11 cellular contexts compared by ENCODE assay signal in the genomic region with DNA sequence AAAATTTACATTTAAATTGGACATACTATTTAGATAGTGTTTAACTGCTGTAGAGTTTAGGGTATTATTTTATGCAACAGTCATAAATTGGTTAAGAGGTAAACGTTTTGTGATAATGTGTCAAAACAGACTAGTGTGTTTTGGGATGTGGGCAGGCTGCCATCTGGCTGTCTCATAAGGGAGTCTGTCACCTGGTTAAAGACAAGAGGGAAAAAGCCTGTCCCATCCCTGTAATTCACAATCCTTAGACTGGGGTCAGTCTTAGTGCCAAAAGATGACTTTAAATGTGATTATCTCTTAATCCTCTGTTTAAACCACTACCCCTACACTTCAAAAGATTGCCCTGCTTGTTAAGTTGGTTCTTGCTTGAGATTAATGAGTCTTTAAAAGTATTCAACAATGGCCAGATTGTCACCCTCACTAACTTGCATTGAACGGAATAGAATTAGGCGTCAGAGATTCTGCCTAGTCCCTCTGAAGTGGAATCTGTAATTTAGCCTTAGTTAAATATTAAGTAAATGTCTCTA. TPM values are rescaled to one million over a fixed set of nuclear protein-coding genes. Genes with fewer than 3 reads are reported as not detected.
DNase-seq lines count a peak whose midpoint lies in the region; ATAC-seq and TF ChIP-seq lines count a peak whose summit lies in the region.
"Had no signal": no experiment of that assay in that cellular context is flagged by ENCODE, and none has a peak within 500 bp of the region (broad histone marks: within the 10 kb centered on the region; RNA-seq: fewer than 3 reads in every experiment).

No MANE protein-coding gene starts in this region.

- no peak for TF ChIP-seq CTCF in MCF 10A (IDR thresholded peaks at IDR 0.05; ENCODE audit: unreplicated experiment)
- TF ChIP-seq CTCF in breast epithelium (IDR thresholded peaks at IDR 0.05), result no peak
- TF ChIP-seq CTCF in RWPE2 (IDR thresholded peaks at IDR 0.05; ENCODE audit: poor library complexity, severe bottlenecking), result peak; percentile 18
- peak in 2 of 6 experiments; percentile 9 to 16 for TF ChIP-seq CTCF in thyroid gland (IDR thresholded peaks at IDR 0.05)

- TF ChIP-seq RAD21 in Ishikawa (IDR thresholded peaks at IDR 0.05; ENCODE audit: low read depth), result peak; percentile 28

- H3K4me3 ChIP-seq in breast epithelium (no peak overlapping the region), RWPE2 (ENCODE audit: severe bottlenecking) (no peak overlapping the region), thyroid gland (replicated peaks in 1 of 3) (no peak overlapping the region)

- no peak overlapping the region for H3K4me3 Mint-ChIP-seq in MCF 10A (ENCODE audit: unreplicated experiment)
- H3K4me3 Mint-ChIP-seq: B cell, immature natural killer cell had no signal

- CTCF ChIA-PET in MCF 10A (lab: Yijun Ruan, JAX), result interaction anchor here (2.5 kb wide), 1 partner anchor 166 kb away, joined by 12 read pairs; no protein-coding TSS in a partner anchor

- H3K9me3 ChIP-seq in breast epithelium (no peaks in the 10 kb centered on the region), RWPE2 (ENCODE audit: severe bottlenecking) (no peaks in the 10 kb centered on the region), thyroid gland (no peaks in the 10 kb centered on the region)

- H3K36me3 ChIP-seq in breast epithelium (no peaks in the 10 kb centered on the region), RWPE2 (ENCODE audit: low read depth) (no peaks in the 10 kb centered on the region), thyroid gland (no peaks in the 10 kb centered on the region)

- peaks cover 87% of the 10 kb centered on the region for H3K36me3 Mint-ChIP-seq in MCF 10A (ENCODE audit: insufficient read depth, unreplicated experiment)
- H3K36me3 Mint-ChIP-seq: immature natural killer cell had no signal

- no peak for TF ChIP-seq EP300 in Ishikawa (IDR thresholded peaks at IDR 0.05; ENCODE audit: borderline replicate concordance)

- no peak for ATAC-seq in RWPE2 (ENCODE audit: low read depth)

- H3K4me1 ChIP-seq in breast epithelium, result no peaks in the 10 kb centered on the region
- no peaks in the 10 kb centered on the region for H3K4me1 ChIP-seq in RWPE2 (ENCODE audit: insufficient read depth, poor library complexity, severe bottlenecking)
- H3K4me1 ChIP-seq in thyroid gland, result peaks cover 8 to 12% of the 10 kb centered on the region in 2 donors

- DNase-seq in MCF 10A (ENCODE audit: unreplicated experiment), result peak; percentile 35
- DNase-seq in breast epithelium (ENCODE audit: low spot score in 2 of 2), result no peak
- DNase-seq in RWPE2 (ENCODE audit: low spot score), result no peak
- peak; percentile 46 to 61 for DNase-seq in thyroid gland
- DNase-seq in activated CD4-positive, alpha-beta T cell treated with anti-CD3 and anti-CD28 coated beads, Interleukin-2, amount 50 U/mL, for 1 hour, result no peak
- DNase-seq in NCI-H226, result no peak
- DNase-seq in activated CD4-positive, CD25-positive, alpha-beta regulatory T cell treated with anti-CD3 and anti-CD28 coated beads, Interleukin-2, amount 50 U/mL, for 72 hours, result no peak
- DNase-seq: immature natural killer cell, MM.1S had no signal

- no peaks in the 10 kb centered on the region for H3K9me3 Mint-ChIP-seq in MCF 10A (ENCODE audit: unreplicated experiment)
- H3K9me3 Mint-ChIP-seq: immature natural killer cell had no signal

- 65 to 69% methylated on average over 3 of the region's 3 CpGs for WGBS in thyroid gland, 2 donors

- intact Hi-C loops in MCF 10A (cut with micrococcal nuclease) (loop anchor here (1.0 kb wide), 1 partner anchor 165 kb away; no protein-coding TSS in a partner anchor), breast epithelium (cut with DNase I; ENCODE audit: low total_unique reads) (no loop called here), thyroid gland (cut with DNase I) (no loop called here)

- no peak for TF ChIP-seq POLR2A in breast epithelium (IDR thresholded peaks at IDR 0.05)
- TF ChIP-seq POLR2A in thyroid gland (IDR thresholded peaks at IDR 0.05), result no peak

- no TSS peak for BruUV-seq in MCF 10A (replicated peaks; lab: Mats Ljungman, UMichigan)

- POLR2A ChIA-PET in MCF 10A (lab: Yijun Ruan, JAX), result interaction anchor here (0.6 to 1.9 kb wide), 4 partner anchors 35 to 466 kb away, joined by 3 to 6 read pairs (median 4); no protein-coding TSS in a partner anchor

- H3K27ac ChIP-seq in breast epithelium (no peak overlapping the region), RWPE2 (ENCODE audit: poor library complexity, severe bottlenecking) (no peak overlapping the region), thyroid gland (no peak overlapping the region)

- no peaks in the 10 kb centered on the region for H3K27me3 Mint-ChIP-seq in MCF 10A (ENCODE audit: insufficient read depth, unreplicated experiment)
- H3K27me3 Mint-ChIP-seq: B cell had no signal

- no peak overlapping the region for H3K27ac Mint-ChIP-seq in MCF 10A (ENCODE audit: low read depth, unreplicated experiment)
- H3K27ac Mint-ChIP-seq: B cell, immature natural killer cell had no signal

- peaks cover 22% of the 10 kb centered on the region for H3K4me1 Mint-ChIP-seq in MCF 10A (ENCODE audit: insufficient read depth, unreplicated experiment)
- H3K4me1 Mint-ChIP-seq: B cell, immature natural killer cell had no signal

- H3K27me3 ChIP-seq in breast epithelium, result no peaks in the 10 kb centered on the region
- peaks cover 4% of the 10 kb centered on the region for H3K27me3 ChIP-seq in RWPE2 (ENCODE audit: insufficient read depth, poor library complexity, severe bottlenecking)
- H3K27me3 ChIP-seq in thyroid gland, result no peaks in the 10 kb centered on the region

TF ChIP-seq in Ishikawa, 13 proteins besides CTCF, POLR2A, EP300 and RAD21:
- TF ChIP-seq USF1 (IDR thresholded peaks at IDR 0.05) (no peak), ZBTB7A (IDR thresholded peaks at IDR 0.05; ENCODE audit: low read depth) (no peak), MAX (IDR thresholded peaks at IDR 0.05) (no peak), TAF1 (IDR thresholded peaks at IDR 0.05; ENCODE audit: low read depth) (no peak), EGR1 (IDR thresholded peaks at IDR 0.05) (no peak), TCF12 (IDR thresholded peaks at IDR 0.05; ENCODE audit: low read depth) (no peak), CEBPB (IDR thresholded peaks at IDR 0.05) (no peak), CREB1 (IDR thresholded peaks at IDR 0.05; ENCODE audit: low read depth) (no peak), YY1 (IDR thresholded peaks at IDR 0.05; ENCODE audit: low read depth) (no peak), FOXM1 (IDR thresholded peaks at IDR 0.05; ENCODE audit: borderline replicate concordance, low read depth) (no peak), NFIC (IDR thresholded peaks at IDR 0.05) (no peak), TEAD4 (IDR thresholded peaks at IDR 0.05) (no peak)
- TF ChIP-seq, protein P1, sequence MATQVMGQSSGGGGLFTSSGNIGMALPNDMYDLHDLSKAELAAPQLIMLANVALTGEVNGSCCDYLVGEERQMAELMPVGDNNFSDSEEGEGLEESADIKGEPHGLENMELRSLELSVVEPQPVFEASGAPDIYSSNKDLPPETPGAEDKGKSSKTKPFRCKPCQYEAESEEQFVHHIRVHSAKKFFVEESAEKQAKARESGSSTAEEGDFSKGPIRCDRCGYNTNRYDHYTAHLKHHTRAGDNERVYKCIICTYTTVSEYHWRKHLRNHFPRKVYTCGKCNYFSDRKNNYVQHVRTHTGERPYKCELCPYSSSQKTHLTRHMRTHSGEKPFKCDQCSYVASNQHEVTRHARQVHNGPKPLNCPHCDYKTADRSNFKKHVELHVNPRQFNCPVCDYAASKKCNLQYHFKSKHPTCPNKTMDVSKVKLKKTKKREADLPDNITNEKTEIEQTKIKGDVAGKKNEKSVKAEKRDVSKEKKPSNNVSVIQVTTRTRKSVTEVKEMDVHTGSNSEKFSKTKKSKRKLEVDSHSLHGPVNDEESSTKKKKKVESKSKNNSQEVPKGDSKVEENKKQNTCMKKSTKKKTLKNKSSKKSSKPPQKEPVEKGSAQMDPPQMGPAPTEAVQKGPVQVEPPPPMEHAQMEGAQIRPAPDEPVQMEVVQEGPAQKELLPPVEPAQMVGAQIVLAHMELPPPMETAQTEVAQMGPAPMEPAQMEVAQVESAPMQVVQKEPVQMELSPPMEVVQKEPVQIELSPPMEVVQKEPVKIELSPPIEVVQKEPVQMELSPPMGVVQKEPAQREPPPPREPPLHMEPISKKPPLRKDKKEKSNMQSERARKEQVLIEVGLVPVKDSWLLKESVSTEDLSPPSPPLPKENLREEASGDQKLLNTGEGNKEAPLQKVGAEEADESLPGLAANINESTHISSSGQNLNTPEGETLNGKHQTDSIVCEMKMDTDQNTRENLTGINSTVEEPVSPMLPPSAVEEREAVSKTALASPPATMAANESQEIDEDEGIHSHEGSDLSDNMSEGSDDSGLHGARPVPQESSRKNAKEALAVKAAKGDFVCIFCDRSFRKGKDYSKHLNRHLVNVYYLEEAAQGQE (IDR thresholded peaks at IDR 0.05; ENCODE audit: low read depth), result no peak

RNA-seq across cellular contexts. Expression of gene SGPP2, which starts 59.2 kb away (rescaled TPM):
- total RNA-seq in MCF 10A (2022) (33.3 and 47.4 TPM in 2 replicates), breast epithelium (1 to 10 TPM in 2 of 3 donors, under 1 TPM in 1; 0.32 to 8.8 (median 1.3) TPM), thyroid gland (10 to 100 TPM; 33.7 to 53.7 (median 46.6) TPM)

Comparison
In these comparisons a context has a peak if more than half of its experiments do, and no peak if none do; other contexts are left out.
1. DNase-seq: peak in MCF 10A (single experiment) and thyroid gland (2 of 2); none in breast epithelium (0 of 2), RWPE2 (single experiment), activated CD4-positive, alpha-beta T cell treated with anti-CD3 and anti-CD28 coated beads, Interleukin-2, amount 50 U/mL, for 1 hour (single experiment), NCI-H226 (single experiment) and activated CD4-positive, CD25-positive, alpha-beta regulatory T cell treated with anti-CD3 and anti-CD28 coated beads, Interleukin-2, amount 50 U/mL, for 72 hours (single experiment).